1 cellular context compared by ENCODE assay signal in genomic region chr10:11898372-11899066, GRCh38.
TF ChIP-seq lines count a peak whose summit lies in the region.

No MANE protein-coding gene starts in this region.

TF ChIP-seq in K562, 482 proteins besides CTCF, POLR2A, EP300 and RAD21 (continued from another document):
- TF ChIP-seq CBX1 (IDR thresholded peaks at IDR 0.05; ENCODE audit: low read depth) (0 out of 2 replicates have a peak, but pooled peaks have one; percentile 7), SFPQ (IDR thresholded peaks at IDR 0.05; ENCODE audit: low read depth, low read length) (no peak), NRF1 (conservative IDR thresholded peaks at IDR 0.05 in 1 of 2, IDR thresholded peaks at IDR 0.05 in 1 of 2) (peak; percentile 28 to 34), ZNF766 (CRISPR knock-in tag; conservative IDR thresholded peaks at IDR 0.05) (peak; percentile 55; the same call in 1 of the 2 replicates), POLR2AphosphoS5 (IDR thresholded peaks at IDR 0.05; ENCODE audit: control insufficient read depth, insufficient read depth, low read depth, low read length) (peak; percentile 89), ARID3B (CRISPR knock-in tag; IDR thresholded peaks at IDR 0.05; ENCODE audit: borderline replicate concordance) (0 out of 2 replicates have a peak, but pooled peaks have one; percentile 62), SIN3A (IDR thresholded peaks at IDR 0.05; ENCODE audit: borderline replicate concordance in 2 of 2, control insufficient read depth in 1 of 2, low read depth in 2 of 2, low read length in 2 of 2) (peak; percentile 15 to 67; a peak in 1 of 4 replicates), THRB (CRISPR knock-in tag; conservative IDR thresholded peaks at IDR 0.05) (peak; percentile 66; the same call in 1 of the 2 replicates)
